ENCODE assay signal across 8 cellular contexts in the genomic region with DNA sequence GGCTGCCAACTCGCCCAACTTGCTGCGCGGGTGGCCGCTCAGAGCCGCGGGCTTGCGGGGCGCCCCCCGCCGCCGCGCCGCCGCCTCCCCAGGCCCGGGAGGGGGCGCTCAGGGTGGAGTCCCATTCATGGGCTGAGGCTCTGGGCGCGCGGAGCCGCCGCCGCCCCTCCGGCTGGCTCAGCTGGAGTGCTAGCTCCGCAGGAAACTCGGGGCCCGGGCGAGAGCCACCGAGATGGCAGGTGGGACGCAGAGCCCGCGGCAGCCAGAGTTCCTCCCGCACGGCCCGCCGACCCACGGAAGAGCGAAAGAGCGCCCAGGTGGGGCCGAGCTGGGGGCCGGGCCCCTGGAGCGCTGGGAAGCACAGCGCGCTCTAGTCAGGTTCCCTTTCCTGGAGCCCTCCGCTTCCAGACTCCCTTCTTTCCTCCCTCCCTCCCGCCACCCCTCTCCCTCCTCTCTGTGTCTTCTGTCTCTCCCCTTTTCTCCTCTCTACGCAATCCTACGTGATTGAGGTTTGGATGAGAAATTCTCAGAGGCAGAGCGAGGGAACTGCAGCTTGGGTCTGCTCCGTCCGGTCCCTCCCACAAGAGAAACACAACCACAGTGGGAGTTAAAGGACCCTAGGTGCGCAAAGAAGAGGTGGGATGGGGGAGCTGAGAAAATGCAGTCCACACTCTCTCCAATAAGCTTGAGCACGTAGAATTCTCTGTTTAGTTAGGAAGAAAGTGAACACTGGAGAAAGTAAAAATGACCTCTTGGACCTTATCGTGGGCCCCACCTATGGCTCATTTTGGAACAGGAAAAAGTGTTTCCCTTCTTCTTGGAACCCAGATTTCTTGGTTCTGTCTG.
DNase-seq lines count a peak whose midpoint lies in the region; ATAC-seq and TF ChIP-seq lines count a peak whose summit lies in the region.

No MANE protein-coding gene starts in this region.

- CTCF ChIA-PET in HEK293 (lab: Yijun Ruan, JAX) = interaction anchor here (0.6 to 1.3 kb wide), 9 partner anchors 9 to 1130 kb away, joined by 3 to 7 read pairs (median 3); no protein-coding TSS in a partner anchor

- H3K36me3 ChIP-seq in HEK293 (ENCODE audit: control insufficient read depth in 2 of 2, insufficient read depth in 1 of 2, low read length in 2 of 2) (no peaks in the 10 kb centered on the region), WERI-Rb-1 (no peaks in the 10 kb centered on the region), stomach smooth muscle (ENCODE audit: control insufficient read depth in 2 of 2, insufficient read depth in 2 of 2, low read length in 2 of 2) (no peaks in the 10 kb centered on the region)

- H3K27me3 ChIP-seq in WERI-Rb-1 (ENCODE audit: insufficient read depth, low read depth, severe bottlenecking) = no peaks in the 10 kb centered on the region
- peaks cover 0 to 30% of the 10 kb centered on the region in 2 donors for H3K27me3 ChIP-seq in stomach smooth muscle (ENCODE audit: control insufficient read depth in 1 of 2, insufficient read depth in 2 of 2, low read length in 2 of 2)

- H3K27ac ChIP-seq in HEK293 (ENCODE audit: extremely low read depth, low read depth, low read length) (peak overlapping the region; percentile 73; the same call in 1 of the 2 replicates), WERI-Rb-1 (peak overlapping the region; percentile 82), stomach smooth muscle (ENCODE audit: low read length) (no peak overlapping the region)

- POLR2A ChIA-PET in HEK293 (lab: Yijun Ruan, JAX) = no interaction called here

- TF ChIP-seq CTCF in HEK293 (tag by site-specific recombination; IDR thresholded peaks at IDR 0.05) (peak; percentile 44; the same call in 1 of the 2 replicates), WERI-Rb-1 (IDR thresholded peaks at IDR 0.05; ENCODE audit: low read depth, low read length) (no peak; the same call in 1 of the 2 replicates)

- ATAC-seq in HG03025 (IDR thresholded peaks at IDR 0.05; ENCODE audit: low FRiP score, unreplicated experiment) (no peak), HG02870 (IDR thresholded peaks at IDR 0.05; ENCODE audit: unreplicated experiment) (no peak), GM18870 (IDR thresholded peaks at IDR 0.05; ENCODE audit: unreplicated experiment) (no peak)

- H3K9me3 ChIP-seq in HEK293 (ENCODE audit: control insufficient read depth, insufficient read depth, low read depth, low read length) (no peaks in the 10 kb centered on the region), WERI-Rb-1 (ENCODE audit: severe bottlenecking) (no peaks in the 10 kb centered on the region), stomach smooth muscle (ENCODE audit: control insufficient read depth in 2 of 2, low read length in 2 of 2) (no peaks in the 10 kb centered on the region)

- in situ Hi-C loops in Caki2 (cut with HindIII; ENCODE audit: low pct_unique_long_range_greater_than_20kb, low sequenced_read_pairs) = no loop called here

- H3K4me1 ChIP-seq in HEK293 (ENCODE audit: control insufficient read depth, insufficient read depth, low read length) (no peaks in the 10 kb centered on the region), stomach smooth muscle (ENCODE audit: control insufficient read depth, insufficient read depth, low read length) (peaks cover 3% of the 10 kb centered on the region)

- no peak overlapping the region for H3K9ac ChIP-seq in stomach smooth muscle (ENCODE audit: low read length in 2 of 2)

- H3K4me3 ChIP-seq in HEK293 (ENCODE audit: low read depth, low read length) (peak overlapping the region; percentile 63), WERI-Rb-1 (ENCODE audit: low read depth, low read length) (peak overlapping the region; percentile 62), stomach smooth muscle (ENCODE audit: low read length in 2 of 2) (peak overlapping the region; percentile 20 to 66)

- DNase-seq in Caki2 (ENCODE audit: low read depth) = peak; percentile 71
- peak; percentile 35 for DNase-seq in WERI-Rb-1
- DNase-seq in iPS-NIHi11 (ENCODE audit: low spot score) = peak; percentile 55

TF ChIP-seq in HEK293, 187 proteins besides CTCF, POLR2A, EP300 and RAD21 (continues in another document):
- TF ChIP-seq HOXD13 (CRISPR knock-in tag; IDR thresholded peaks at IDR 0.05; ENCODE audit: borderline replicate concordance) (no peak), ZNF600 (tag by site-specific recombination; IDR thresholded peaks at IDR 0.05) (peak; percentile 60), ZNF174 (tag by site-specific recombination; IDR thresholded peaks at IDR 0.05) (no peak), SP3 (tag by site-specific recombination; IDR thresholded peaks at IDR 0.05) (no peak), ZIC2 (tag by site-specific recombination; IDR thresholded peaks at IDR 0.05) (no peak; the same call in 1 of the 2 replicates), ZNF266 (tag by site-specific recombination; IDR thresholded peaks at IDR 0.05; ENCODE audit: low read depth) (no peak), ZNF596 (tag by site-specific recombination; IDR thresholded peaks at IDR 0.05) (no peak), ZNF837 (tag by site-specific recombination; IDR thresholded peaks at IDR 0.05) (no peak), ZNF624 (tag by site-specific recombination; IDR thresholded peaks at IDR 0.05) (no peak), ZNF366 (tag by site-specific recombination; conservative IDR thresholded peaks at IDR 0.05) (peak; percentile 76), ZNF350 (tag by site-specific recombination; IDR thresholded peaks at IDR 0.05) (no peak)
- TF ChIP-seq, protein P1, sequence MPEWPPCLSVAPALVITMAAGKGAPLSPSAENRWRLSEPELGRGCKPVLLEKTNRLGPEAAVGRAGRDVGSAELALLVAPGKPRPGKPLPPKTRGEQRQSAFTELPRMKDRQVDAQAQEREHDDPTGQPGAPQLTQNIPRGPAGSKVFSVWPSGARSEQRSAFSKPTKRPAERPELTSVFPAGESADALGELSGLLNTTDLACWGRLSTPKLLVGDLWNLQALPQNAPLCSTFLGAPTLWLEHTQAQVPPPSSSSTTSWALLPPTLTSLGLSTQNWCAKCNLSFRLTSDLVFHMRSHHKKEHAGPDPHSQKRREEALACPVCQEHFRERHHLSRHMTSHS (tag by site-specific recombination; IDR thresholded peaks at IDR 0.05) = no peak
- TF ChIP-seq, protein P2, sequence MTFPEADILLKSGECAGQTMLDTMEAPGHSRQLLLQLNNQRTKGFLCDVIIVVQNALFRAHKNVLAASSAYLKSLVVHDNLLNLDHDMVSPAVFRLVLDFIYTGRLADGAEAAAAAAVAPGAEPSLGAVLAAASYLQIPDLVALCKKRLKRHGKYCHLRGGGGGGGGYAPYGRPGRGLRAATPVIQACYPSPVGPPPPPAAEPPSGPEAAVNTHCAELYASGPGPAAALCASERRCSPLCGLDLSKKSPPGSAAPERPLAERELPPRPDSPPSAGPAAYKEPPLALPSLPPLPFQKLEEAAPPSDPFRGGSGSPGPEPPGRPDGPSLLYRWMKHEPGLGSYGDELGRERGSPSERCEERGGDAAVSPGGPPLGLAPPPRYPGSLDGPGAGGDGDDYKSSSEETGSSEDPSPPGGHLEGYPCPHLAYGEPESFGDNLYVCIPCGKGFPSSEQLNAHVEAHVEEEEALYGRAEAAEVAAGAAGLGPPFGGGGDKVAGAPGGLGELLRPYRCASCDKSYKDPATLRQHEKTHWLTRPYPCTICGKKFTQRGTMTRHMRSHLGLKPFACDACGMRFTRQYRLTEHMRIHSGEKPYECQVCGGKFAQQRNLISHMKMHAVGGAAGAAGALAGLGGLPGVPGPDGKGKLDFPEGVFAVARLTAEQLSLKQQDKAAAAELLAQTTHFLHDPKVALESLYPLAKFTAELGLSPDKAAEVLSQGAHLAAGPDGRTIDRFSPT (tag by site-specific recombination; IDR thresholded peaks at IDR 0.05) = no peak
- TF ChIP-seq, protein P3, sequence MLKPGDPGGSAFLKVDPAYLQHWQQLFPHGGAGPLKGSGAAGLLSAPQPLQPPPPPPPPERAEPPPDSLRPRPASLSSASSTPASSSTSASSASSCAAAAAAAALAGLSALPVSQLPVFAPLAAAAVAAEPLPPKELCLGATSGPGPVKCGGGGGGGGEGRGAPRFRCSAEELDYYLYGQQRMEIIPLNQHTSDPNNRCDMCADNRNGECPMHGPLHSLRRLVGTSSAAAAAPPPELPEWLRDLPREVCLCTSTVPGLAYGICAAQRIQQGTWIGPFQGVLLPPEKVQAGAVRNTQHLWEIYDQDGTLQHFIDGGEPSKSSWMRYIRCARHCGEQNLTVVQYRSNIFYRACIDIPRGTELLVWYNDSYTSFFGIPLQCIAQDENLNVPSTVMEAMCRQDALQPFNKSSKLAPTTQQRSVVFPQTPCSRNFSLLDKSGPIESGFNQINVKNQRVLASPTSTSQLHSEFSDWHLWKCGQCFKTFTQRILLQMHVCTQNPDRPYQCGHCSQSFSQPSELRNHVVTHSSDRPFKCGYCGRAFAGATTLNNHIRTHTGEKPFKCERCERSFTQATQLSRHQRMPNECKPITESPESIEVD (tag by site-specific recombination; IDR thresholded peaks at IDR 0.05) = no peak
- TF ChIP-seq, protein P4, sequence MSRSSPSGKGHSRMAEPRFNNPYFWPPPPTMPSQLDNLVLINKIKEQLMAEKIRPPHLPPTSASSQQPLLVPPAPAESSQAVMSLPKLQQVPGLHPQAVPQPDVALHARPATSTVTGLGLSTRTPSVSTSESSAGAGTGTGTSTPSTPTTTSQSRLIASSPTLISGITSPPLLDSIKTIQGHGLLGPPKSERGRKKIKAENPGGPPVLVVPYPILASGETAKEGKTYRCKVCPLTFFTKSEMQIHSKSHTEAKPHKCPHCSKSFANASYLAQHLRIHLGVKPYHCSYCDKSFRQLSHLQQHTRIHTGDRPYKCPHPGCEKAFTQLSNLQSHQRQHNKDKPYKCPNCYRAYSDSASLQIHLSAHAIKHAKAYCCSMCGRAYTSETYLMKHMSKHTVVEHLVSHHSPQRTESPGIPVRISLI (tag by site-specific recombination; IDR thresholded peaks at IDR 0.05) = no peak
